In the genomic region with DNA sequence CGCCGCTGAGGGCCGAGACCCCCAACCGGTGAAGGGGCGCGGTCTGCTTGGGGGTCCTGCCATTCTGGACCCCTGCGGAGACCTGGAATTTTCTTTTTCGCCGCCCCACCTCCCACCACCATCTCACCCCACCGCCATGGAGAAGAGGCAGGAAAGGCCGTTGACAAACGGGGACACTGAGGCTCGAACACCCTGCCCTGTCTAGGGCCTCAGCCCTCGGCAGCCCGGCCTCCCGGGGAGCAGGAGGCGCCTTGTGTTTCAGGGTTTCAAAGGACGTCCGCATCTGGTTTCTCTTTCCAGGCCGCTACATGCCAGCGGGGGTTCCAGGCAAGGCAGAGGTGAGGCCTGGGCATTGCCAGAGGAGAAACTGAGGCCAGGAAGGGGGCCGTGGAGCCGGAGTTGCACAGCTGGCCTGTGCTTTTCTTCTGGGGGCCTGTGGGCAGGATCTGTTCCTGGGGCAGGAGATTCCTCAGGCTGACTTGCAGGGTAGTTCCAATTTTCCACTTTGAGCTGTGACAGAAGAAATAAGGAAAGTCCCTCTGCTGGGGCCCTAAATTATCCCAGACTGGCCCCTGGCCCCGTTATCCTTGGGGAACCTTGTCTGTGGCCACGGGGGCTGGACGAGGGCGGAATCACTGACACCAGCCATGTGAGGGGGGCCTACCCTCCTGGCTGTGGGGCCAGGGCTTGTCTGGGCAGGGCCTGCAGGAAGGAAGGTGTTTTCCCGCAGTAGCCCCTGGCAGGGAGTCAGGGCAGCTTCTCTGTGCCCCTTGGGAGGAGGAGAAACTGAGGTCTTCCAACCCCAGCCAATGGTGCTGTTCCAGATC, we compare ENCODE assay signal across 1 cellular context.
TF ChIP-seq lines count a peak whose summit lies in the region.

No MANE protein-coding gene starts in this region.

TF ChIP-seq in K562, 482 proteins besides CTCF, POLR2A, EP300 and RAD21 (continued from another document and continues in another):
- TF ChIP-seq, protein P1, sequence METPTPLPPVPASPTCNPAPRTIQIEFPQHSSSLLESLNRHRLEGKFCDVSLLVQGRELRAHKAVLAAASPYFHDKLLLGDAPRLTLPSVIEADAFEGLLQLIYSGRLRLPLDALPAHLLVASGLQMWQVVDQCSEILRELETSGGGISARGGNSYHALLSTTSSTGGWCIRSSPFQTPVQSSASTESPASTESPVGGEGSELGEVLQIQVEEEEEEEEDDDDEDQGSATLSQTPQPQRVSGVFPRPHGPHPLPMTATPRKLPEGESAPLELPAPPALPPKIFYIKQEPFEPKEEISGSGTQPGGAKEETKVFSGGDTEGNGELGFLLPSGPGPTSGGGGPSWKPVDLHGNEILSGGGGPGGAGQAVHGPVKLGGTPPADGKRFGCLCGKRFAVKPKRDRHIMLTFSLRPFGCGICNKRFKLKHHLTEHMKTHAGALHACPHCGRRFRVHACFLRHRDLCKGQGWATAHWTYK (CRISPR knock-in tag; IDR thresholded peaks at IDR 0.05), result no peak
- TF ChIP-seq ZNF780A (CRISPR knock-in tag; IDR thresholded peaks at IDR 0.05) (no peak), ZNF316 (IDR thresholded peaks at IDR 0.05) (no peak), MIER1 (IDR thresholded peaks at IDR 0.05; ENCODE audit: low read depth) (no peak), SRSF7 (optimal IDR thresholded peaks at IDR 0.05; ENCODE audit: low read depth, low read length) (no peak), SMARCE1 (IDR thresholded peaks at IDR 0.05) (no peak), ZNF445 (CRISPR knock-in tag; IDR thresholded peaks at IDR 0.05; ENCODE audit: low read depth) (no peak), PTTG1 (tag; IDR thresholded peaks at IDR 0.05; ENCODE audit: low read depth) (no peak), EGR1 (conservative IDR thresholded peaks at IDR 0.05) (no peak), CREBBP (IDR thresholded peaks at IDR 0.05; ENCODE audit: low read depth, low read length) (no peak), ZNF583 (CRISPR knock-in tag; IDR thresholded peaks at IDR 0.05) (peak; percentile 15; the same call in 1 of the 2 replicates), ZNF830 (CRISPR knock-in tag; IDR thresholded peaks at IDR 0.05) (no peak), TBP (optimal IDR thresholded peaks at IDR 0.05; ENCODE audit: low read depth, low read length) (no peak), NRF1 (conservative IDR thresholded peaks at IDR 0.05 in 1 of 2, IDR thresholded peaks at IDR 0.05 in 1 of 2) (no peak; a peak in 1 of 4 replicates), TGIF2 (CRISPR knock-in tag; IDR thresholded peaks at IDR 0.05) (no peak), HDAC2 (IDR thresholded peaks at IDR 0.05) (no peak), MYC (IDR thresholded peaks at IDR 0.05; ENCODE audit: low read depth, low read length) (peak; percentile 9; the same call in 1 of the 2 replicates), MYC (CRISPR knock-in tag; IDR thresholded peaks at IDR 0.05; ENCODE audit: borderline replicate concordance, low read depth) (peak; percentile 50; the same call in 1 of the 2 replicates), L3MBTL2 (IDR thresholded peaks at IDR 0.05) (no peak), SRSF1 (IDR thresholded peaks at IDR 0.05; ENCODE audit: low read depth, low read length) (no peak), HNRNPL (IDR thresholded peaks at IDR 0.05; ENCODE audit: low read depth, low read length) (no peak), ZNF212 (CRISPR knock-in tag; IDR thresholded peaks at IDR 0.05) (no peak), DACH1 (IDR thresholded peaks at IDR 0.05; ENCODE audit: partially characterized antibody) (no peak), HNRNPLL (IDR thresholded peaks at IDR 0.05; ENCODE audit: low read depth, low read length, poor library complexity, severe bottlenecking) (no peak), BCL6 (CRISPR knock-in tag; IDR thresholded peaks at IDR 0.05) (no peak), ZNF174 (CRISPR knock-in tag; IDR thresholded peaks at IDR 0.05) (no peak), TSC22D4 (tag; IDR thresholded peaks at IDR 0.05) (no peak), POLR3G (IDR thresholded peaks at IDR 0.05; ENCODE audit: extremely low read depth, insufficient read length, insufficient replicate concordance) (no peak), PHF21A (IDR thresholded peaks at IDR 0.05; ENCODE audit: borderline replicate concordance, low read depth) (no peak), KDM5B (IDR thresholded peaks at IDR 0.05; ENCODE audit: insufficient replicate concordance, low read depth, low read length) (peak; percentile 23), MYBL2 (IDR thresholded peaks at IDR 0.05; ENCODE audit: low read depth) (no peak), MYBL2 (CRISPR knock-in tag; IDR thresholded peaks at IDR 0.05; ENCODE audit: borderline replicate concordance) (no peak), CREM (IDR thresholded peaks at IDR 0.05; ENCODE audit: low read depth) (no peak), ZNF124 (CRISPR knock-in tag; IDR thresholded peaks at IDR 0.05) (no peak), NEUROD1 (IDR thresholded peaks at IDR 0.05; ENCODE audit: borderline replicate concordance, low read depth, low read length, partially characterized antibody) (no peak), TCF3 (CRISPR knock-in tag; IDR thresholded peaks at IDR 0.05) (no peak), HDGF (IDR thresholded peaks at IDR 0.05) (no peak), ZNF384 (IDR thresholded peaks at IDR 0.05; ENCODE audit: low read depth, low read length) (no peak), ZNF324 (CRISPR knock-in tag; IDR thresholded peaks at IDR 0.05) (no peak), MEIS2 (IDR thresholded peaks at IDR 0.05; ENCODE audit: partially characterized antibody) (no peak), TCF7L2 (IDR thresholded peaks at IDR 0.05; ENCODE audit: low read depth, low read length) (no peak), CREB1 (IDR thresholded peaks at IDR 0.05) (no peak), CREB1 (CRISPR knock-in tag; IDR thresholded peaks at IDR 0.05) (peak; percentile 20; the same call in 1 of the 2 replicates), SNIP1 (IDR thresholded peaks at IDR 0.05; ENCODE audit: low read depth) (no peak), SMARCA4 (IDR thresholded peaks at IDR 0.05) (no peak), CHD2 (IDR thresholded peaks at IDR 0.05; ENCODE audit: low read depth, low read length) (no peak), IRF2 (CRISPR knock-in tag; IDR thresholded peaks at IDR 0.05) (no peak), ESRRB (CRISPR knock-in tag; IDR thresholded peaks at IDR 0.05; ENCODE audit: borderline replicate concordance) (no peak), SREBF2 (CRISPR knock-in tag; IDR thresholded peaks at IDR 0.05) (no peak), ZNF165 (CRISPR knock-in tag; IDR thresholded peaks at IDR 0.05; ENCODE audit: borderline replicate concordance) (no peak), ASH1L (IDR thresholded peaks at IDR 0.05; ENCODE audit: borderline replicate concordance, low read depth, partially characterized antibody) (no peak), RHOXF2B (CRISPR knock-in tag; conservative IDR thresholded peaks at IDR 0.05) (no peak), SAP30 (IDR thresholded peaks at IDR 0.05; ENCODE audit: borderline replicate concordance, insufficient read depth, low read depth, low read length, poor library complexity, severe bottlenecking) (peak; percentile 32)
- TF ChIP-seq, protein P2, sequence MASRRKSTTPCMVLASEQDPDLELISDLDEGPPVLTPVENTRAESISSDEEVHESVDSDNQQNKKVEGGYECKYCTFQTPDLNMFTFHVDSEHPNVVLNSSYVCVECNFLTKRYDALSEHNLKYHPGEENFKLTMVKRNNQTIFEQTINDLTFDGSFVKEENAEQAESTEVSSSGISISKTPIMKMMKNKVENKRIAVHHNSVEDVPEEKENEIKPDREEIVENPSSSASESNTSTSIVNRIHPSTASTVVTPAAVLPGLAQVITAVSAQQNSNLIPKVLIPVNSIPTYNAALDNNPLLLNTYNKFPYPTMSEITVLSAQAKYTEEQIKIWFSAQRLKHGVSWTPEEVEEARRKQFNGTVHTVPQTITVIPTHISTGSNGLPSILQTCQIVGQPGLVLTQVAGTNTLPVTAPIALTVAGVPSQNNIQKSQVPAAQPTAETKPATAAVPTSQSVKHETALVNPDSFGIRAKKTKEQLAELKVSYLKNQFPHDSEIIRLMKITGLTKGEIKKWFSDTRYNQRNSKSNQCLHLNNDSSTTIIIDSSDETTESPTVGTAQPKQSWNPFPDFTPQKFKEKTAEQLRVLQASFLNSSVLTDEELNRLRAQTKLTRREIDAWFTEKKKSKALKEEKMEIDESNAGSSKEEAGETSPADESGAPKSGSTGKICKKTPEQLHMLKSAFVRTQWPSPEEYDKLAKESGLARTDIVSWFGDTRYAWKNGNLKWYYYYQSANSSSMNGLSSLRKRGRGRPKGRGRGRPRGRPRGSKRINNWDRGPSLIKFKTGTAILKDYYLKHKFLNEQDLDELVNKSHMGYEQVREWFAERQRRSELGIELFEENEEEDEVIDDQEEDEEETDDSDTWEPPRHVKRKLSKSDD (conservative IDR thresholded peaks at IDR 0.05; ENCODE audit: low read length), result no peak
- TF ChIP-seq, protein P3, sequence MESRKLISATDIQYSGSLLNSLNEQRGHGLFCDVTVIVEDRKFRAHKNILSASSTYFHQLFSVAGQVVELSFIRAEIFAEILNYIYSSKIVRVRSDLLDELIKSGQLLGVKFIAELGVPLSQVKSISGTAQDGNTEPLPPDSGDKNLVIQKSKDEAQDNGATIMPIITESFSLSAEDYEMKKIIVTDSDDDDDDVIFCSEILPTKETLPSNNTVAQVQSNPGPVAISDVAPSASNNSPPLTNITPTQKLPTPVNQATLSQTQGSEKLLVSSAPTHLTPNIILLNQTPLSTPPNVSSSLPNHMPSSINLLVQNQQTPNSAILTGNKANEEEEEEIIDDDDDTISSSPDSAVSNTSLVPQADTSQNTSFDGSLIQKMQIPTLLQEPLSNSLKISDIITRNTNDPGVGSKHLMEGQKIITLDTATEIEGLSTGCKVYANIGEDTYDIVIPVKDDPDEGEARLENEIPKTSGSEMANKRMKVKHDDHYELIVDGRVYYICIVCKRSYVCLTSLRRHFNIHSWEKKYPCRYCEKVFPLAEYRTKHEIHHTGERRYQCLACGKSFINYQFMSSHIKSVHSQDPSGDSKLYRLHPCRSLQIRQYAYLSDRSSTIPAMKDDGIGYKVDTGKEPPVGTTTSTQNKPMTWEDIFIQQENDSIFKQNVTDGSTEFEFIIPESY (CRISPR knock-in tag; IDR thresholded peaks at IDR 0.05), result no peak
- TF ChIP-seq, protein P4, sequence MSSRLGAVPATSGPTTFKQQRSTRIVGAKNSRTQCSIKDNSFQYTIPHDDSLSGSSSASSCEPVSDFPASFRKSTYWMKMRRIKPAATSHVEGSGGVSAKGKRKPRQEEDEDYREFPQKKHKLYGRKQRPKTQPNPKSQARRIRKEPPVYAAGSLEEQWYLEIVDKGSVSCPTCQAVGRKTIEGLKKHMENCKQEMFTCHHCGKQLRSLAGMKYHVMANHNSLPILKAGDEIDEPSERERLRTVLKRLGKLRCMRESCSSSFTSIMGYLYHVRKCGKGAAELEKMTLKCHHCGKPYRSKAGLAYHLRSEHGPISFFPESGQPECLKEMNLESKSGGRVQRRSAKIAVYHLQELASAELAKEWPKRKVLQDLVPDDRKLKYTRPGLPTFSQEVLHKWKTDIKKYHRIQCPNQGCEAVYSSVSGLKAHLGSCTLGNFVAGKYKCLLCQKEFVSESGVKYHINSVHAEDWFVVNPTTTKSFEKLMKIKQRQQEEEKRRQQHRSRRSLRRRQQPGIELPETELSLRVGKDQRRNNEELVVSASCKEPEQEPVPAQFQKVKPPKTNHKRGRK (tag; IDR thresholded peaks at IDR 0.05), result no peak
- TF ChIP-seq, protein P5, sequence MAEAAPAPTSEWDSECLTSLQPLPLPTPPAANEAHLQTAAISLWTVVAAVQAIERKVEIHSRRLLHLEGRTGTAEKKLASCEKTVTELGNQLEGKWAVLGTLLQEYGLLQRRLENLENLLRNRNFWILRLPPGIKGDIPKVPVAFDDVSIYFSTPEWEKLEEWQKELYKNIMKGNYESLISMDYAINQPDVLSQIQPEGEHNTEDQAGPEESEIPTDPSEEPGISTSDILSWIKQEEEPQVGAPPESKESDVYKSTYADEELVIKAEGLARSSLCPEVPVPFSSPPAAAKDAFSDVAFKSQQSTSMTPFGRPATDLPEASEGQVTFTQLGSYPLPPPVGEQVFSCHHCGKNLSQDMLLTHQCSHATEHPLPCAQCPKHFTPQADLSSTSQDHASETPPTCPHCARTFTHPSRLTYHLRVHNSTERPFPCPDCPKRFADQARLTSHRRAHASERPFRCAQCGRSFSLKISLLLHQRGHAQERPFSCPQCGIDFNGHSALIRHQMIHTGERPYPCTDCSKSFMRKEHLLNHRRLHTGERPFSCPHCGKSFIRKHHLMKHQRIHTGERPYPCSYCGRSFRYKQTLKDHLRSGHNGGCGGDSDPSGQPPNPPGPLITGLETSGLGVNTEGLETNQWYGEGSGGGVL (CRISPR knock-in tag; IDR thresholded peaks at IDR 0.05), result no peak
- TF ChIP-seq, protein P6, sequence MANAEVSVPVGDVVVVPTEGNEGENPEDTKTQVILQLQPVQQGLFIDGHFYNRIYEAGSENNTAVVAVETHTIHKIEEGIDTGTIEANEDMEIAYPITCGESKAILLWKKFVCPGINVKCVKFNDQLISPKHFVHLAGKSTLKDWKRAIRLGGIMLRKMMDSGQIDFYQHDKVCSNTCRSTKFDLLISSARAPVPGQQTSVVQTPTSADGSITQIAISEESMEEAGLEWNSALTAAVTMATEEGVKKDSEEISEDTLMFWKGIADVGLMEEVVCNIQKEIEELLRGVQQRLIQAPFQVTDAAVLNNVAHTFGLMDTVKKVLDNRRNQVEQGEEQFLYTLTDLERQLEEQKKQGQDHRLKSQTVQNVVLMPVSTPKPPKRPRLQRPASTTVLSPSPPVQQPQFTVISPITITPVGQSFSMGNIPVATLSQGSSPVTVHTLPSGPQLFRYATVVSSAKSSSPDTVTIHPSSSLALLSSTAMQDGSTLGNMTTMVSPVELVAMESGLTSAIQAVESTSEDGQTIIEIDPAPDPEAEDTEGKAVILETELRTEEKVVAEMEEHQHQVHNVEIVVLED (CRISPR knock-in tag; IDR thresholded peaks at IDR 0.05), result no peak
- TF ChIP-seq, protein P7, sequence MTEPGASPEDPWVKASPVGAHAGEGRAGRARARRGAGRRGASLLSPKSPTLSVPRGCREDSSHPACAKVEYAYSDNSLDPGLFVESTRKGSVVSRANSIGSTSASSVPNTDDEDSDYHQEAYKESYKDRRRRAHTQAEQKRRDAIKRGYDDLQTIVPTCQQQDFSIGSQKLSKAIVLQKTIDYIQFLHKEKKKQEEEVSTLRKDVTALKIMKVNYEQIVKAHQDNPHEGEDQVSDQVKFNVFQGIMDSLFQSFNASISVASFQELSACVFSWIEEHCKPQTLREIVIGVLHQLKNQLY (CRISPR knock-in tag; conservative IDR thresholded peaks at IDR 0.05), result no peak
- TF ChIP-seq, protein P8, sequence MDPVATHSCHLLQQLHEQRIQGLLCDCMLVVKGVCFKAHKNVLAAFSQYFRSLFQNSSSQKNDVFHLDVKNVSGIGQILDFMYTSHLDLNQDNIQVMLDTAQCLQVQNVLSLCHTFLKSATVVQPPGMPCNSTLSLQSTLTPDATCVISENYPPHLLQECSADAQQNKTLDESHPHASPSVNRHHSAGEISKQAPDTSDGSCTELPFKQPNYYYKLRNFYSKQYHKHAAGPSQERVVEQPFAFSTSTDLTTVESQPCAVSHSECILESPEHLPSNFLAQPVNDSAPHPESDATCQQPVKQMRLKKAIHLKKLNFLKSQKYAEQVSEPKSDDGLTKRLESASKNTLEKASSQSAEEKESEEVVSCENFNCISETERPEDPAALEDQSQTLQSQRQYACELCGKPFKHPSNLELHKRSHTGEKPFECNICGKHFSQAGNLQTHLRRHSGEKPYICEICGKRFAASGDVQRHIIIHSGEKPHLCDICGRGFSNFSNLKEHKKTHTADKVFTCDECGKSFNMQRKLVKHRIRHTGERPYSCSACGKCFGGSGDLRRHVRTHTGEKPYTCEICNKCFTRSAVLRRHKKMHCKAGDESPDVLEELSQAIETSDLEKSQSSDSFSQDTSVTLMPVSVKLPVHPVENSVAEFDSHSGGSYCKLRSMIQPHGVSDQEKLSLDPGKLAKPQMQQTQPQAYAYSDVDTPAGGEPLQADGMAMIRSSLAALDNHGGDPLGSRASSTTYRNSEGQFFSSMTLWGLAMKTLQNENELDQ (CRISPR knock-in tag; IDR thresholded peaks at IDR 0.05; ENCODE audit: borderline replicate concordance), result no peak
